Comparison of ENCODE assay signal across 1 cellular context in genomic region chr19:15297416-15298224, GRCh38.
TF ChIP-seq lines count a peak whose summit lies in the region.

No MANE protein-coding gene starts in this region.

TF ChIP-seq in HEK293, 187 proteins besides CTCF, POLR2A, EP300 and RAD21 (continued from another document and continues in another):
- 0 out of 2 replicates have a peak, but pooled peaks have one; percentile 35 for TF ChIP-seq ZNF692 (tag by site-specific recombination; IDR thresholded peaks at IDR 0.05)
- peak; percentile 79 for TF ChIP-seq ZBTB44 (tag by site-specific recombination; IDR thresholded peaks at IDR 0.05)
- TF ChIP-seq ZIC2 (tag by site-specific recombination; IDR thresholded peaks at IDR 0.05): peak; percentile 89
- TF ChIP-seq ZSCAN5A (tag by site-specific recombination; IDR thresholded peaks at IDR 0.05): no peak
- peak; percentile 87 for TF ChIP-seq ZBTB48 (tag by site-specific recombination; IDR thresholded peaks at IDR 0.05)
- 0 out of 2 replicates have a peak, but pooled peaks have one; percentile 53 for TF ChIP-seq ZNF660 (tag by site-specific recombination; IDR thresholded peaks at IDR 0.05)
- TF ChIP-seq ZBTB21 (tag by site-specific recombination; IDR thresholded peaks at IDR 0.05): peak; percentile 86
- TF ChIP-seq, protein P1, sequence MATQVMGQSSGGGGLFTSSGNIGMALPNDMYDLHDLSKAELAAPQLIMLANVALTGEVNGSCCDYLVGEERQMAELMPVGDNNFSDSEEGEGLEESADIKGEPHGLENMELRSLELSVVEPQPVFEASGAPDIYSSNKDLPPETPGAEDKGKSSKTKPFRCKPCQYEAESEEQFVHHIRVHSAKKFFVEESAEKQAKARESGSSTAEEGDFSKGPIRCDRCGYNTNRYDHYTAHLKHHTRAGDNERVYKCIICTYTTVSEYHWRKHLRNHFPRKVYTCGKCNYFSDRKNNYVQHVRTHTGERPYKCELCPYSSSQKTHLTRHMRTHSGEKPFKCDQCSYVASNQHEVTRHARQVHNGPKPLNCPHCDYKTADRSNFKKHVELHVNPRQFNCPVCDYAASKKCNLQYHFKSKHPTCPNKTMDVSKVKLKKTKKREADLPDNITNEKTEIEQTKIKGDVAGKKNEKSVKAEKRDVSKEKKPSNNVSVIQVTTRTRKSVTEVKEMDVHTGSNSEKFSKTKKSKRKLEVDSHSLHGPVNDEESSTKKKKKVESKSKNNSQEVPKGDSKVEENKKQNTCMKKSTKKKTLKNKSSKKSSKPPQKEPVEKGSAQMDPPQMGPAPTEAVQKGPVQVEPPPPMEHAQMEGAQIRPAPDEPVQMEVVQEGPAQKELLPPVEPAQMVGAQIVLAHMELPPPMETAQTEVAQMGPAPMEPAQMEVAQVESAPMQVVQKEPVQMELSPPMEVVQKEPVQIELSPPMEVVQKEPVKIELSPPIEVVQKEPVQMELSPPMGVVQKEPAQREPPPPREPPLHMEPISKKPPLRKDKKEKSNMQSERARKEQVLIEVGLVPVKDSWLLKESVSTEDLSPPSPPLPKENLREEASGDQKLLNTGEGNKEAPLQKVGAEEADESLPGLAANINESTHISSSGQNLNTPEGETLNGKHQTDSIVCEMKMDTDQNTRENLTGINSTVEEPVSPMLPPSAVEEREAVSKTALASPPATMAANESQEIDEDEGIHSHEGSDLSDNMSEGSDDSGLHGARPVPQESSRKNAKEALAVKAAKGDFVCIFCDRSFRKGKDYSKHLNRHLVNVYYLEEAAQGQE (tag by site-specific recombination; IDR thresholded peaks at IDR 0.05): no peak
- TF ChIP-seq ZNF324 (tag by site-specific recombination; IDR thresholded peaks at IDR 0.05): 0 out of 2 replicates have a peak, but pooled peaks have one; percentile 27
- TF ChIP-seq REPIN1 (tag by site-specific recombination; IDR thresholded peaks at IDR 0.05; ENCODE audit: low read depth): no peak
- TF ChIP-seq ZNF529 (tag by site-specific recombination; IDR thresholded peaks at IDR 0.05; ENCODE audit: insufficient replicate concordance): no peak
- 0 out of 2 replicates have a peak, but pooled peaks have one; percentile 17 for TF ChIP-seq YY2 (tag by site-specific recombination; IDR thresholded peaks at IDR 0.05)
- TF ChIP-seq ZFP69B (tag by site-specific recombination; IDR thresholded peaks at IDR 0.05): peak; percentile 52; the same call in 1 of the 2 replicates
- no peak for TF ChIP-seq OSR2 (tag by site-specific recombination; IDR thresholded peaks at IDR 0.05)
- no peak for TF ChIP-seq ZNF558 (tag by site-specific recombination; IDR thresholded peaks at IDR 0.05)
- TF ChIP-seq, protein P2, sequence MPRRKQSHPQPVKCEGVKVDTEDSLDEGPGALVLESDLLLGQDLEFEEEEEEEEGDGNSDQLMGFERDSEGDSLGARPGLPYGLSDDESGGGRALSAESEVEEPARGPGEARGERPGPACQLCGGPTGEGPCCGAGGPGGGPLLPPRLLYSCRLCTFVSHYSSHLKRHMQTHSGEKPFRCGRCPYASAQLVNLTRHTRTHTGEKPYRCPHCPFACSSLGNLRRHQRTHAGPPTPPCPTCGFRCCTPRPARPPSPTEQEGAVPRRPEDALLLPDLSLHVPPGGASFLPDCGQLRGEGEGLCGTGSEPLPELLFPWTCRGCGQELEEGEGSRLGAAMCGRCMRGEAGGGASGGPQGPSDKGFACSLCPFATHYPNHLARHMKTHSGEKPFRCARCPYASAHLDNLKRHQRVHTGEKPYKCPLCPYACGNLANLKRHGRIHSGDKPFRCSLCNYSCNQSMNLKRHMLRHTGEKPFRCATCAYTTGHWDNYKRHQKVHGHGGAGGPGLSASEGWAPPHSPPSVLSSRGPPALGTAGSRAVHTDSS (tag by site-specific recombination; IDR thresholded peaks at IDR 0.05): peak; percentile 42; the same call in 1 of the 2 replicates
- TF ChIP-seq WT1 (tag by site-specific recombination; IDR thresholded peaks at IDR 0.05): no peak
- TF ChIP-seq ZBTB17 (tag by site-specific recombination; IDR thresholded peaks at IDR 0.05): peak; percentile 74
- peak; percentile 68 for TF ChIP-seq FEZF1 (tag by site-specific recombination; IDR thresholded peaks at IDR 0.05)
- TF ChIP-seq ZNF629 (tag by site-specific recombination; IDR thresholded peaks at IDR 0.05): peak; percentile 89
- peak; percentile 65; the same call in 1 of the 2 replicates for TF ChIP-seq IKZF3 (tag by site-specific recombination; IDR thresholded peaks at IDR 0.05)
- TF ChIP-seq TRIM28 (IDR thresholded peaks at IDR 0.05; ENCODE audit: borderline replicate concordance, low read length): no peak; the same call in 1 of the 2 replicates
- no peak for TF ChIP-seq ZNF707 (tag by site-specific recombination; IDR thresholded peaks at IDR 0.05)
- TF ChIP-seq ZNF155 (tag by site-specific recombination; IDR thresholded peaks at IDR 0.05): no peak
- peak; percentile 66 for TF ChIP-seq ZNF366 (tag by site-specific recombination; conservative IDR thresholded peaks at IDR 0.05)
- TF ChIP-seq YY1 (tag by site-specific recombination; IDR thresholded peaks at IDR 0.05): no peak
- no peak for TF ChIP-seq OVOL3 (tag by site-specific recombination; IDR thresholded peaks at IDR 0.05)
- TF ChIP-seq ZNF335 (tag by site-specific recombination; conservative IDR thresholded peaks at IDR 0.05): peak; percentile 27; the same call in 1 of the 2 replicates
- TF ChIP-seq SP7 (tag by site-specific recombination; IDR thresholded peaks at IDR 0.05): peak; percentile 36; the same call in 1 of the 2 replicates
- TF ChIP-seq ZBTB20 (tag by site-specific recombination; IDR thresholded peaks at IDR 0.05): peak; percentile 36
- TF ChIP-seq, protein P3, sequence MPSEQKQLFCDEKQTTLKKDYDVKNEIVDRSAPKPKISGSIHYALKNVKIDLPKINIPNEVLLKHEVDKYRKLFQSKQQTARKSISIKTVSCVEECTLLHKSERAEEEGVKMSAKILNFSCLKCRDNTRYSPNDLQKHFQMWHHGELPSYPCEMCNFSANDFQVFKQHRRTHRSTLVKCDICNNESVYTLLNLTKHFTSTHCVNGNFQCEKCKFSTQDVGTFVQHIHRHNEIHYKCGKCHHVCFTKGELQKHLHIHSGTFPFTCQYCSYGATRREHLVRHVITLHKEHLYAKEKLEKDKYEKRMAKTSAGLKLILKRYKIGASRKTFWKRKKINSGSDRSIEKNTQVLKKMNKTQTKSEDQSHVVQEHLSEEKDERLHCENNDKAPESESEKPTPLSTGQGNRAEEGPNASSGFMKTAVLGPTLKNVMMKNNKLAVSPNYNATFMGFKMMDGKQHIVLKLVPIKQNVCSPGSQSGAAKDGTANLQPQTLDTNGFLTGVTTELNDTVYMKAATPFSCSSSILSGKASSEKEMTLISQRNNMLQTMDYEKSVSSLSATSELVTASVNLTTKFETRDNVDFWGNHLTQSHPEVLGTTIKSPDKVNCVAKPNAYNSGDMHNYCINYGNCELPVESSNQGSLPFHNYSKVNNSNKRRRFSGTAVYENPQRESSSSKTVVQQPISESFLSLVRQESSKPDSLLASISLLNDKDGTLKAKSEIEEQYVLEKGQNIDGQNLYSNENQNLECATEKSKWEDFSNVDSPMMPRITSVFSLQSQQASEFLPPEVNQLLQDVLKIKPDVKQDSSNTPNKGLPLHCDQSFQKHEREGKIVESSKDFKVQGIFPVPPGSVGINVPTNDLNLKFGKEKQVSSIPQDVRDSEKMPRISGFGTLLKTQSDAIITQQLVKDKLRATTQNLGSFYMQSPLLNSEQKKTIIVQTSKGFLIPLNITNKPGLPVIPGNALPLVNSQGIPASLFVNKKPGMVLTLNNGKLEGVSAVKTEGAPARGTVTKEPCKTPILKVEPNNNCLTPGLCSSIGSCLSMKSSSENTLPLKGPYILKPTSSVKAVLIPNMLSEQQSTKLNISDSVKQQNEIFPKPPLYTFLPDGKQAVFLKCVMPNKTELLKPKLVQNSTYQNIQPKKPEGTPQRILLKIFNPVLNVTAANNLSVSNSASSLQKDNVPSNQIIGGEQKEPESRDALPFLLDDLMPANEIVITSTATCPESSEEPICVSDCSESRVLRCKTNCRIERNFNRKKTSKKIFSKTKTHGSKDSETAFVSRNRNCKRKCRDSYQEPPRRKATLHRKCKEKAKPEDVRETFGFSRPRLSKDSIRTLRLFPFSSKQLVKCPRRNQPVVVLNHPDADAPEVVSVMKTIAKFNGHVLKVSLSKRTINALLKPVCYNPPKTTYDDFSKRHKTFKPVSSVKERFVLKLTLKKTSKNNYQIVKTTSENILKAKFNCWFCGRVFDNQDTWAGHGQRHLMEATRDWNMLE (tag by site-specific recombination; conservative IDR thresholded peaks at IDR 0.05; ENCODE audit: low read depth): no peak
- peak; percentile 84 for TF ChIP-seq PRDM10 (tag by site-specific recombination; IDR thresholded peaks at IDR 0.05)
- TF ChIP-seq ZEB2 (tag by site-specific recombination; IDR thresholded peaks at IDR 0.05): peak; percentile 88
- 0 out of 2 replicates have a peak, but pooled peaks have one; percentile 31 for TF ChIP-seq INSM2 (tag by site-specific recombination; IDR thresholded peaks at IDR 0.05)
- no peak for TF ChIP-seq ZNF645 (tag by site-specific recombination; IDR thresholded peaks at IDR 0.05)
- TF ChIP-seq KLF1 (tag by site-specific recombination; IDR thresholded peaks at IDR 0.05): no peak
- peak; percentile 85 for TF ChIP-seq SCRT2 (tag by site-specific recombination; IDR thresholded peaks at IDR 0.05)
- peak; percentile 45 for TF ChIP-seq ZNF341 (tag by site-specific recombination; IDR thresholded peaks at IDR 0.05; ENCODE audit: low read depth)
